Comparison of ENCODE assay signal across 1 cellular context in the genomic region with DNA sequence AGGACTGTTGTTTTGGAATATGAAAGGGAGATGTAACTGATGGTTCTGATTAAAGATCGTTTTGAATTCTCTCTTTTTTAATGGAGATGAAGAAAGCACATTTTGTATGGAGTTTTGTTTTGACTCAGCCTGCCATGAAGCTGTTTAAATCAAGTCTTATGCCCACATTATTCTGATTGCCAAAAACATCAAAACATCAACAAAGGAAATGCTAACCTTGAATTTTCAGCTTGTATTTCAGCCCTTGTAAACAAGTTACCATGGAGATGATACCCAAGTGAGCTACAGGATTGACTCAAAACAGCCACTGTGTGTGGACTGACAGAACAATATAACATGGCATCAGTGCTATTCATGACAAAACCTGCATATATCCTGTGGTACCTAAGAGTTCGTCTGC.
TF ChIP-seq lines count a peak whose summit lies in the region.

No MANE protein-coding gene starts in this region.

TF ChIP-seq in GM23338, 12 proteins besides CTCF, POLR2A, EP300 and RAD21 (continued from another document):
- TF ChIP-seq EZH2phosphoT487 (IDR thresholded peaks at IDR 0.05; ENCODE audit: unreplicated experiment) (no peak), ZNF114 (CRISPR knock-in tag; IDR thresholded peaks at IDR 0.05) (no peak), EZH2 (IDR thresholded peaks at IDR 0.05; ENCODE audit: low read depth, unreplicated experiment) (no peak), ZNF331 (CRISPR knock-in tag; IDR thresholded peaks at IDR 0.05; ENCODE audit: low read depth) (no peak), STAT1 (IDR thresholded peaks at IDR 0.05; ENCODE audit: unreplicated experiment) (no peak)
- TF ChIP-seq, protein P1, sequence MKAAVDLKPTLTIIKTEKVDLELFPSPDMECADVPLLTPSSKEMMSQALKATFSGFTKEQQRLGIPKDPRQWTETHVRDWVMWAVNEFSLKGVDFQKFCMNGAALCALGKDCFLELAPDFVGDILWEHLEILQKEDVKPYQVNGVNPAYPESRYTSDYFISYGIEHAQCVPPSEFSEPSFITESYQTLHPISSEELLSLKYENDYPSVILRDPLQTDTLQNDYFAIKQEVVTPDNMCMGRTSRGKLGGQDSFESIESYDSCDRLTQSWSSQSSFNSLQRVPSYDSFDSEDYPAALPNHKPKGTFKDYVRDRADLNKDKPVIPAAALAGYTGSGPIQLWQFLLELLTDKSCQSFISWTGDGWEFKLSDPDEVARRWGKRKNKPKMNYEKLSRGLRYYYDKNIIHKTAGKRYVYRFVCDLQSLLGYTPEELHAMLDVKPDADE (IDR thresholded peaks at IDR 0.05) = no peak
